In the genomic region with DNA sequence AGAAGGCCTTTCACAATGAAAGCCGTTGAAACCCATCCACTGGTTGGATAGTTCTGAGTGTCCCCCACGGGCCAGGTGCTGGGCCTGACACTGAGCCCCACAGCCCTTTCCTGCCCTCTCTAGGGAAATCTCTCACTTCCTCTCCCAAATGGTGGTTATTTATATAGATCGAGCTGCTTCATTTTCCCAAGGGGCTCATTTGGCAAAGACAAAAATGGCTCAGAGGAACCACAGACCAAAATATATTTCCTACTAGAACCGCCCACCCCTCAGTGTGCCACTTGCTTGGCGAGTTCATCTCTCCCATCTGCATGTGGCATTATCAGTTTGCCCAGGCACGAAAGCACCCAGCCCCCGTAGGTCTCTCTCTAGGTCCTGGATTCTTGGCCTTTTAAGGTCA, we compare ENCODE assay signal across 23 cellular contexts. TPM values are rescaled to one million over a fixed set of nuclear protein-coding genes. Genes with fewer than 3 reads are reported as not detected.
DNase-seq lines count a peak whose midpoint lies in the region; ATAC-seq and FAIRE-seq lines count a peak whose summit lies in the region.
"Had no signal": no experiment of that assay in that cellular context is flagged by ENCODE, and none has a peak within 500 bp of the region (broad histone marks: within the 10 kb centered on the region; RNA-seq: fewer than 3 reads in every experiment).

No MANE protein-coding gene starts in this region.

- FAIRE-seq in small intestine (lab: Jason Lieb, UNC) = no peak

- ATAC-seq in GM19043 (IDR thresholded peaks at IDR 0.05; ENCODE audit: low read depth, unreplicated experiment) = peak; percentile 45
- ATAC-seq in activated CD8-positive, alpha-beta memory T cell treated with anti-CD3 and anti-CD28 coated beads, Interleukin-2, amount 10 ng/mL, durations not matched to agents 7 days and 5 days = no peak
- ATAC-seq: activated naive CD8-positive, alpha-beta T cell treated with anti-CD3 and anti-CD28 coated beads, Interleukin-2, amount 50 U/mL, for 24 hours; natural killer cell treated with Interleukin-12 subunit alpha and Interleukin-12 subunit beta and Interleukin-15 and Interleukin-18, amount 100 ng/mL, for 72 hours; PC-3; right lobe of liver had no signal

- peaks cover 95% of the 10 kb centered on the region for H3K4me1 ChIP-seq in BLaER1
- no peaks in the 10 kb centered on the region for H3K4me1 ChIP-seq in small intestine (ENCODE audit: control insufficient read depth in 2 of 2, insufficient read depth in 1 of 2, low read depth in 1 of 2, low read length in 1 of 2)
- H3K4me1 ChIP-seq: colonic mucosa, parathyroid adenoma, right lobe of liver had no signal

- H3K4me2 ChIP-seq in BLaER1 = peak overlapping the region; percentile 84

- no peaks in the 10 kb centered on the region for H3K36me3 Mint-ChIP-seq in activated CD8-positive, alpha-beta memory T cell treated with anti-CD3 and anti-CD28 coated beads, Interleukin-2, amount 10 ng/mL, durations not matched to agents 7 days and 5 days

- peaks cover 10% of the 10 kb centered on the region for H3K4me1 Mint-ChIP-seq in activated CD8-positive, alpha-beta memory T cell treated with anti-CD3 and anti-CD28 coated beads, Interleukin-2, amount 10 ng/mL, durations not matched to agents 7 days and 5 days

- H3K9me3 Mint-ChIP-seq in activated CD8-positive, alpha-beta memory T cell treated with anti-CD3 and anti-CD28 coated beads, Interleukin-2, amount 10 ng/mL, durations not matched to agents 7 days and 5 days (ENCODE audit: low read depth) = peaks cover 4% of the 10 kb centered on the region
- H3K9me3 Mint-ChIP-seq: endodermal cell had no signal

- H3K27ac ChIP-seq in BLaER1 (peak overlapping the region; percentile 98), small intestine (ENCODE audit: low read depth in 1 of 2, low read length in 1 of 2) (no peak overlapping the region)
- H3K27ac ChIP-seq: colonic mucosa, parathyroid adenoma, right lobe of liver, suprapubic skin had no signal

- no peak overlapping the region for H3K4me3 Mint-ChIP-seq in activated CD8-positive, alpha-beta memory T cell treated with anti-CD3 and anti-CD28 coated beads, Interleukin-2, amount 10 ng/mL, durations not matched to agents 7 days and 5 days
- H3K4me3 Mint-ChIP-seq: activated naive CD8-positive, alpha-beta T cell treated with anti-CD3 and anti-CD28 coated beads, Interleukin-2, amount 50 U/mL, for 24 hours; CD4-positive, alpha-beta T cell; endodermal cell; natural killer cell treated with Interleukin-12 subunit alpha and Interleukin-12 subunit beta and Interleukin-15 and Interleukin-18, amount 100 ng/mL, for 72 hours had no signal

- H3K9me3 ChIP-seq in BLaER1 (peaks cover 4% of the 10 kb centered on the region; the same call in 1 of the 2 replicates), small intestine (ENCODE audit: control insufficient read depth, low read depth) (no peaks in the 10 kb centered on the region)
- H3K9me3 ChIP-seq: colonic mucosa, right lobe of liver, suprapubic skin had no signal

- H3K9ac ChIP-seq in BLaER1 = peak overlapping the region; percentile 84
- H3K9ac ChIP-seq: parathyroid adenoma had no signal

- CTCF ChIA-PET in activated CD8-positive, alpha-beta memory T cell treated with anti-CD3 and anti-CD28 coated beads, Interleukin-2, amount 10 ng/mL, durations not matched to agents 7 days and 5 days (lab: Charles Lee) = no interaction called here

- H3K36me3 ChIP-seq in BLaER1 (no peaks in the 10 kb centered on the region), small intestine (ENCODE audit: control insufficient read depth in 2 of 2, insufficient read depth in 2 of 2, low read length in 2 of 2) (no peaks in the 10 kb centered on the region)
- H3K36me3 ChIP-seq: colonic mucosa, right lobe of liver, suprapubic skin had no signal

- WGBS in small intestine, 3 donors = 64 to 88% (median 75%) methylated on average over 7 of the region's 7 CpGs

- H4K20me1 ChIP-seq in BLaER1 = no peaks in the 10 kb centered on the region

- H3K4me3 ChIP-seq in BLaER1 (peak overlapping the region; percentile 50), small intestine (ENCODE audit: low read depth in 1 of 2, low read length in 2 of 2) (no peak overlapping the region)
- H3K4me3 ChIP-seq: colonic mucosa, right lobe of liver, suprapubic skin had no signal

- H3K27me3 ChIP-seq in BLaER1 (no peaks in the 10 kb centered on the region), small intestine (ENCODE audit: control insufficient read depth in 2 of 2, insufficient read depth in 2 of 2, low read length in 2 of 2) (no peaks in the 10 kb centered on the region)
- H3K27me3 ChIP-seq: colonic mucosa, right lobe of liver, suprapubic skin had no signal

- no peak overlapping the region for H3K27ac Mint-ChIP-seq in activated CD8-positive, alpha-beta memory T cell treated with anti-CD3 and anti-CD28 coated beads, Interleukin-2, amount 10 ng/mL, durations not matched to agents 7 days and 5 days
- H3K27ac Mint-ChIP-seq: activated naive CD8-positive, alpha-beta T cell treated with anti-CD3 and anti-CD28 coated beads, Interleukin-2, amount 50 U/mL, for 24 hours; CD4-positive, alpha-beta T cell; endodermal cell; natural killer cell treated with Interleukin-12 subunit alpha and Interleukin-12 subunit beta and Interleukin-15 and Interleukin-18, amount 100 ng/mL, for 72 hours had no signal

- peak; percentile 72 for DNase-seq in NAMALWA (ENCODE audit: low spot score)
- peak; percentile 9 for DNase-seq in fibroblast of peridontal ligament (ENCODE audit: extremely low read depth)
- DNase-seq in small intestine = no peak
- no peak for DNase-seq in activated CD8-positive, alpha-beta memory T cell treated with anti-CD3 and anti-CD28 coated beads, Interleukin-2, amount 50 U/mL, for 48 hours
- DNase-seq in activated CD8-positive, alpha-beta memory T cell treated with anti-CD3 and anti-CD28 coated beads, Interleukin-2, amount 10 ng/mL, durations not matched to agents 7 days and 5 days = no peak
- DNase-seq: activated CD4-positive, alpha-beta T cell treated with anti-CD3 and anti-CD28 coated beads, Interleukin-2, amount 50 U/mL, for 1 hour; activated effector memory CD4-positive, alpha-beta T cell treated with Interleukin-2 at 50 U/mL for 16 hours; activated naive CD8-positive, alpha-beta T cell treated with anti-CD3 and anti-CD28 coated beads, Interleukin-2, amount 50 U/mL, for 24 hours; CD4-positive, alpha-beta T cell; colonic mucosa; DMS79; endodermal cell; mesendoderm; NCI-H1105; NCI-H748 treated with DMSO at 0.1 percent for 48 hours; PC-3; right lobe of liver; SHP77 treated with DMSO at 0.1 percent for 48 hours had no signal

- no peaks in the 10 kb centered on the region for H3K27me3 Mint-ChIP-seq in activated CD8-positive, alpha-beta memory T cell treated with anti-CD3 and anti-CD28 coated beads, Interleukin-2, amount 10 ng/mL, durations not matched to agents 7 days and 5 days
- H3K27me3 Mint-ChIP-seq: CD4-positive, alpha-beta T cell; natural killer cell treated with Interleukin-12 subunit alpha and Interleukin-12 subunit beta and Interleukin-15 and Interleukin-18, amount 100 ng/mL, for 72 hours had no signal

RNA-seq across cellular contexts. Expression of a gene that starts 53.3 kb away (rescaled TPM):
- polyA plus RNA-seq in small intestine = 10 to 100 TPM in 2 of 3 donors, 1 to 10 TPM in 1; 7.6 to 17.4 (median 14.1) TPM
- 10 to 100 TPM; 54.6 to 66.3 TPM for total RNA-seq in activated CD8-positive, alpha-beta memory T cell treated with anti-CD3 and anti-CD28 coated beads, Interleukin-2, amount 10 ng/mL, durations not matched to agents 7 days and 5 days

Comparison
In these comparisons a context has a peak if more than half of its experiments do, and no peak if none do; other contexts are left out.
1. DNase-seq: peak in NAMALWA (single experiment) and fibroblast of peridontal ligament (single experiment); none in small intestine (single experiment), activated CD8-positive, alpha-beta memory T cell treated with anti-CD3 and anti-CD28 coated beads, Interleukin-2, amount 50 U/mL, for 48 hours (single experiment) and activated CD8-positive, alpha-beta memory T cell treated with anti-CD3 and anti-CD28 coated beads, Interleukin-2, amount 10 ng/mL, durations not matched to agents 7 days and 5 days (single experiment).